ENCODE assay signal across 8 cellular contexts in genomic region chr1:32249831-32250525, GRCh38. TPM values are rescaled to one million over a fixed set of nuclear protein-coding genes. Genes with fewer than 3 reads are reported as not detected.
DNase-seq lines count a peak whose midpoint lies in the region; ATAC-seq, FAIRE-seq and TF ChIP-seq lines count a peak whose summit lies in the region.

No MANE protein-coding gene starts in this region.

- peak overlapping the region; percentile 23 for H3K9ac ChIP-seq in NT2/D1 (ENCODE audit: insufficient read length, low read depth)

- ATAC-seq in HG02610 (IDR thresholded peaks at IDR 0.05; ENCODE audit: unreplicated experiment) (peak; percentile 61), left lung (peak; percentile 37), aorta (ENCODE audit: low FRiP score) (no peak)

- H3K9me3 ChIP-seq in NT2/D1 (ENCODE audit: insufficient read depth, low read length), result no peaks in the 10 kb centered on the region
- no peaks in the 10 kb centered on the region for H3K9me3 ChIP-seq in left lung
- H3K9me3 ChIP-seq in aorta (ENCODE audit: control insufficient read depth, low read length), result no peaks in the 10 kb centered on the region

- intact Hi-C loops in left lung (cut with DNase I), result no loop called here
- intact Hi-C loops in posterior vena cava (cut with DNase I), result no loop called here
- intact Hi-C loops in aorta (cut with DNase I), result no loop called here

- no peak overlapping the region for H3K4me3 ChIP-seq in NT2/D1 (ENCODE audit: insufficient read length, low read depth)
- H3K4me3 ChIP-seq in left lung, result no peak overlapping the region
- no peak overlapping the region for H3K4me3 ChIP-seq in aorta (ENCODE audit: low read length in 2 of 2)

- DNase-seq in GM12891 (ENCODE audit: insufficient read length, low spot score), result peak; percentile 72
- no peak for DNase-seq in NT2/D1 (ENCODE audit: low read depth, low spot score)
- peak; percentile 92 for DNase-seq in activated effector memory CD4-positive, alpha-beta T cell treated with anti-CD3 and anti-CD28 coated beads, Interleukin-2, amount 50 U/mL, for 16 hours
- peak in 1 of 2 donors; percentile 58 for DNase-seq in left lung
- DNase-seq in stimulated activated CD8-positive, alpha-beta memory T cell treated with anti-CD3 and anti-CD28 coated beads, Interleukin-7, amount 100 ng/mL, for 24 hours (ENCODE audit: low read depth), result peak; percentile 57
- DNase-seq in posterior vena cava (ENCODE audit: low spot score), result no peak
- DNase-seq in aorta, result no peak

- H3K4me1 ChIP-seq in NT2/D1 (ENCODE audit: insufficient read depth, insufficient read length) (peaks cover 38% of the 10 kb centered on the region), left lung (peaks cover 7 to 64% of the 10 kb centered on the region in 2 donors), aorta (ENCODE audit: control insufficient read depth in 1 of 2, insufficient read depth in 2 of 2, low read length in 2 of 2) (no peaks in the 10 kb centered on the region)

- H3K27me3 ChIP-seq in NT2/D1 (ENCODE audit: insufficient read depth, insufficient read length) (no peaks in the 10 kb centered on the region), left lung (no peaks in the 10 kb centered on the region), aorta (ENCODE audit: control insufficient read depth in 1 of 2, insufficient read depth in 2 of 2, low read length in 1 of 2) (no peaks in the 10 kb centered on the region)

- H3K36me3 ChIP-seq in NT2/D1 (ENCODE audit: insufficient read depth, insufficient read length, low read length), result no peaks in the 10 kb centered on the region
- no peaks in the 10 kb centered on the region for H3K36me3 ChIP-seq in left lung
- H3K36me3 ChIP-seq in aorta (ENCODE audit: control insufficient read depth in 1 of 2, insufficient read depth in 2 of 2, low read length in 1 of 2), result no peaks in the 10 kb centered on the region

- no peak for TF ChIP-seq CTCF in left lung (IDR thresholded peaks at IDR 0.05)

- H3K27ac ChIP-seq in left lung, result peak overlapping the region; percentile 73 to 75
- no peak overlapping the region for H3K27ac ChIP-seq in aorta (ENCODE audit: low read depth in 1 of 2, low read length in 2 of 2)

- peak; percentile 97 for FAIRE-seq in GM12891 (lab: Jason Lieb, UNC)

- 78 to 83% methylated on average over 9 of the region's 9 CpGs for WGBS in aorta, 2 donors

- TF ChIP-seq POLR2A in GM12891 (IDR thresholded peaks at IDR 0.05; ENCODE audit: low read depth, low read length), result peak; percentile 46; the same call in 1 of the 2 replicates

TF ChIP-seq in GM12891, 5 proteins besides CTCF, POLR2A, EP300 and RAD21:
- TF ChIP-seq POU2F2 (IDR thresholded peaks at IDR 0.05; ENCODE audit: low read depth, low read length), result peak; percentile 85; the same call in 1 of the 2 replicates
- no peak for TF ChIP-seq PAX5 (IDR thresholded peaks at IDR 0.05; ENCODE audit: insufficient read depth, low read length, severe bottlenecking)
- TF ChIP-seq SPI1 (IDR thresholded peaks at IDR 0.05; ENCODE audit: low read depth, low read length), result peak; percentile 75
- TF ChIP-seq POLR2AphosphoS5 (IDR thresholded peaks at IDR 0.05; ENCODE audit: low read depth, low read length), result 0 out of 2 replicates have a peak, but pooled peaks have one; percentile 20
- TF ChIP-seq TAF1 (IDR thresholded peaks at IDR 0.05; ENCODE audit: low read depth, low read length), result no peak

RNA-seq across cellular contexts. Expression of gene LCK, which starts 1.1 kb away (rescaled TPM):
- polyA plus RNA-seq in GM12891 (2012; ENCODE audit: low read depth, missing spikeins), result 103 TPM
- total RNA-seq in left lung (1 to 10 TPM; 3.3 to 8.8 TPM), posterior vena cava (1 to 10 TPM; 1.1 to 1.3 TPM), aorta (1 to 10 TPM; 2.4 to 4.6 TPM)
- polyA plus RNA-seq in aorta, result 1 to 10 TPM in 1 of 2 donors, under 1 TPM in 1; 0.18 to 1.6 TPM

RNA-seq across cellular contexts. Expression of gene FAM167B, which starts 3.0 kb away (rescaled TPM):
- polyA plus RNA-seq in GM12891 (2012; ENCODE audit: low read depth, missing spikeins), result 0.30 TPM
- total RNA-seq in left lung, result 10 to 100 TPM; 15.2 to 16.8 TPM
- total RNA-seq in posterior vena cava, result 1 to 10 TPM; 8.6 to 9.2 TPM
- total RNA-seq in aorta, result 10 to 100 TPM in 1 of 2 donors, 1 to 10 TPM in 1; 9.6 to 11.8 TPM
- polyA plus RNA-seq in aorta, result 1 to 10 TPM; 3.6 to 3.8 TPM

RNA-seq across cellular contexts. Expression of gene EIF3I, which starts 27.8 kb away (rescaled TPM):
- polyA plus RNA-seq in GM12891 (2012; ENCODE audit: low read depth, missing spikeins), result 180 TPM
- total RNA-seq in left lung (100 to 1,000 TPM; 118 to 172 TPM), posterior vena cava (100 to 1,000 TPM; 117 to 131 TPM), aorta (100 to 1,000 TPM; 102 to 108 TPM)
- polyA plus RNA-seq in aorta, result 100 to 1,000 TPM; 127 to 141 TPM

RNA-seq across cellular contexts. Expression of gene TMEM234, which starts 27.8 kb away (rescaled TPM):
- polyA plus RNA-seq in GM12891 (2012; ENCODE audit: low read depth, missing spikeins), result 10.9 TPM
- 10 to 100 TPM; 19.3 to 21.0 TPM for total RNA-seq in left lung
- 10 to 100 TPM; 12.7 to 15.9 TPM for total RNA-seq in posterior vena cava
- total RNA-seq in aorta, result 10 to 100 TPM; 18.0 to 24.3 TPM
- 10 to 100 TPM; 10.4 to 21.0 TPM for polyA plus RNA-seq in aorta

RNA-seq across cellular contexts. Expression of gene DCDC2B, which starts 41.1 kb away (rescaled TPM):
- polyA plus RNA-seq in GM12891 (2012; ENCODE audit: low read depth, missing spikeins), result 0.05 TPM
- 1 to 10 TPM in 1 of 2 donors, not detected in 1; 2.3 TPM for total RNA-seq in left lung
- not detected for total RNA-seq in posterior vena cava
- not detected for total RNA-seq in aorta
- polyA plus RNA-seq in aorta, result not detected

Comparison
In these comparisons a context has a peak if more than half of its experiments do, and no peak if none do; other contexts are left out.
1. DNase-seq: peak in GM12891 (single experiment), activated effector memory CD4-positive, alpha-beta T cell treated with anti-CD3 and anti-CD28 coated beads, Interleukin-2, amount 50 U/mL, for 16 hours (single experiment) and stimulated activated CD8-positive, alpha-beta memory T cell treated with anti-CD3 and anti-CD28 coated beads, Interleukin-7, amount 100 ng/mL, for 24 hours (single experiment); none in NT2/D1 (single experiment), posterior vena cava (single experiment) and aorta (0 of 2).
2. H3K27ac ChIP-seq: peak in left lung (2 of 2); none in aorta (0 of 2).